Comparison of ENCODE assay signal across 1 cellular context in genomic region chr20:51509208-51509607, GRCh38.
TF ChIP-seq lines count a peak whose summit lies in the region.

No MANE protein-coding gene starts in this region.

TF ChIP-seq in K562, 482 proteins besides CTCF, POLR2A, EP300 and RAD21:
- TF ChIP-seq ETV6 (IDR thresholded peaks at IDR 0.05; ENCODE audit: borderline replicate concordance in 1 of 2, low read depth in 2 of 2, low read length in 1 of 2): no peak
- TF ChIP-seq ETV6 (CRISPR knock-in tag; IDR thresholded peaks at IDR 0.05; ENCODE audit: borderline replicate concordance): no peak
- peak; percentile 56; the same call in 1 of the 2 replicates for TF ChIP-seq ZKSCAN1 (IDR thresholded peaks at IDR 0.05; ENCODE audit: low read depth, low read length)
